1 cellular context compared by ENCODE assay signal in the genomic region with DNA sequence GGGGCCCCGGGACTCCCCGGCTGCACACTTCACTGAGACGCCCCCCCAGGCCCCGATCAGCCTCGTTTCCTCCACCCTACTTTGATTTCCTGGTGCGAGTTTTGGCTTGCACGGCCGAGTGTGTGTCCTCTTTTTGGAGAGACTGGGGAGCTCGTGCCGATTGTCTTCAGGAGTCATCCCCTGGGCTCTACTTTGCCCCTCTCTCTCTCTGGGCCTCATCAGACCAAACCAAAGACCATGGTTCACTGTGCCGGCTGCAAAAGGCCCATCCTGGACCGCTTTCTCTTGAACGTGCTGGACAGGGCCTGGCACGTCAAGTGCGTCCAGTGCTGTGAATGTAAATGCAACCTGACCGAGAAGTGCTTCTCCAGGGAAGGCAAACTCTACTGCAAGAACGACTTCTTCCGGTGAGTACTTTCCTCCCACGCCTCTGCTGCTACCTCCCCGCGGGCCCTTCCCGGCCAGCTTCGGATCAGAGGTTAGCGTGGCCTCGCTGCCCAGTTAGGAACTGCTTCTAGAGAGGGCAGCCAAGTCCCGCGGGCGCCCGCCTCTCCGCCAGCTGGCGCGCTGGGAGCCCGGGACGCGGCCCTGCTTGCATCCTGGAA.
TF ChIP-seq lines count a peak whose summit lies in the region.

No MANE protein-coding gene starts in this region.

TF ChIP-seq in HepG2, 621 proteins besides CTCF, POLR2A, EP300 and RAD21:
- no peak for TF ChIP-seq TAF1 (CRISPR knock-in tag; IDR thresholded peaks at IDR 0.05)
- TF ChIP-seq ZNF383 (CRISPR knock-in tag; IDR thresholded peaks at IDR 0.05; ENCODE audit: borderline replicate concordance): no peak
- TF ChIP-seq, protein P1, sequence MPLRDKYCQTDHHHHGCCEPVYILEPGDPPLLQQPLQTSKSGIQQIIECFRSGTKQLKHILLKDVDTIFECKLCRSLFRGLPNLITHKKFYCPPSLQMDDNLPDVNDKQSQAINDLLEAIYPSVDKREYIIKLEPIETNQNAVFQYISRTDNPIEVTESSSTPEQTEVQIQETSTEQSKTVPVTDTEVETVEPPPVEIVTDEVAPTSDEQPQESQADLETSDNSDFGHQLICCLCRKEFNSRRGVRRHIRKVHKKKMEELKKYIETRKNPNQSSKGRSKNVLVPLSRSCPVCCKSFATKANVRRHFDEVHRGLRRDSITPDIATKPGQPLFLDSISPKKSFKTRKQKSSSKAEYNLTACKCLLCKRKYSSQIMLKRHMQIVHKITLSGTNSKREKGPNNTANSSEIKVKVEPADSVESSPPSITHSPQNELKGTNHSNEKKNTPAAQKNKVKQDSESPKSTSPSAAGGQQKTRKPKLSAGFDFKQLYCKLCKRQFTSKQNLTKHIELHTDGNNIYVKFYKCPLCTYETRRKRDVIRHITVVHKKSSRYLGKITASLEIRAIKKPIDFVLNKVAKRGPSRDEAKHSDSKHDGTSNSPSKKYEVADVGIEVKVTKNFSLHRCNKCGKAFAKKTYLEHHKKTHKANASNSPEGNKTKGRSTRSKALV (CRISPR knock-in tag; IDR thresholded peaks at IDR 0.05): peak; percentile 69; the same call in 1 of the 2 replicates
- TF ChIP-seq ZNF430 (CRISPR knock-in tag; IDR thresholded peaks at IDR 0.05): no peak
- no peak for TF ChIP-seq RFXAP (CRISPR knock-in tag; IDR thresholded peaks at IDR 0.05; ENCODE audit: borderline replicate concordance)
- no peak for TF ChIP-seq ZNF883 (CRISPR knock-in tag; IDR thresholded peaks at IDR 0.05; ENCODE audit: not compliant biosample characterization)
- no peak for TF ChIP-seq ZNF10 (CRISPR knock-in tag; IDR thresholded peaks at IDR 0.05; ENCODE audit: borderline replicate concordance, low read depth)
- TF ChIP-seq ZNF124 (CRISPR knock-in tag; IDR thresholded peaks at IDR 0.05): no peak
- no peak for TF ChIP-seq ZNF354B (CRISPR knock-in tag; IDR thresholded peaks at IDR 0.05)
- TF ChIP-seq, protein P2, sequence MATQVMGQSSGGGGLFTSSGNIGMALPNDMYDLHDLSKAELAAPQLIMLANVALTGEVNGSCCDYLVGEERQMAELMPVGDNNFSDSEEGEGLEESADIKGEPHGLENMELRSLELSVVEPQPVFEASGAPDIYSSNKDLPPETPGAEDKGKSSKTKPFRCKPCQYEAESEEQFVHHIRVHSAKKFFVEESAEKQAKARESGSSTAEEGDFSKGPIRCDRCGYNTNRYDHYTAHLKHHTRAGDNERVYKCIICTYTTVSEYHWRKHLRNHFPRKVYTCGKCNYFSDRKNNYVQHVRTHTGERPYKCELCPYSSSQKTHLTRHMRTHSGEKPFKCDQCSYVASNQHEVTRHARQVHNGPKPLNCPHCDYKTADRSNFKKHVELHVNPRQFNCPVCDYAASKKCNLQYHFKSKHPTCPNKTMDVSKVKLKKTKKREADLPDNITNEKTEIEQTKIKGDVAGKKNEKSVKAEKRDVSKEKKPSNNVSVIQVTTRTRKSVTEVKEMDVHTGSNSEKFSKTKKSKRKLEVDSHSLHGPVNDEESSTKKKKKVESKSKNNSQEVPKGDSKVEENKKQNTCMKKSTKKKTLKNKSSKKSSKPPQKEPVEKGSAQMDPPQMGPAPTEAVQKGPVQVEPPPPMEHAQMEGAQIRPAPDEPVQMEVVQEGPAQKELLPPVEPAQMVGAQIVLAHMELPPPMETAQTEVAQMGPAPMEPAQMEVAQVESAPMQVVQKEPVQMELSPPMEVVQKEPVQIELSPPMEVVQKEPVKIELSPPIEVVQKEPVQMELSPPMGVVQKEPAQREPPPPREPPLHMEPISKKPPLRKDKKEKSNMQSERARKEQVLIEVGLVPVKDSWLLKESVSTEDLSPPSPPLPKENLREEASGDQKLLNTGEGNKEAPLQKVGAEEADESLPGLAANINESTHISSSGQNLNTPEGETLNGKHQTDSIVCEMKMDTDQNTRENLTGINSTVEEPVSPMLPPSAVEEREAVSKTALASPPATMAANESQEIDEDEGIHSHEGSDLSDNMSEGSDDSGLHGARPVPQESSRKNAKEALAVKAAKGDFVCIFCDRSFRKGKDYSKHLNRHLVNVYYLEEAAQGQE (IDR thresholded peaks at IDR 0.05; ENCODE audit: borderline replicate concordance in 1 of 2, low read depth in 1 of 2, low read length in 2 of 2): peak; percentile 13 to 63; a peak in 3 of 4 replicates
- no peak for TF ChIP-seq BRCA1 (CRISPR knock-in tag; IDR thresholded peaks at IDR 0.05)
- TF ChIP-seq RBM39 (IDR thresholded peaks at IDR 0.05; ENCODE audit: low read depth, low read length, poor library complexity, severe bottlenecking): peak; percentile 9
- TF ChIP-seq ZFP90 (CRISPR knock-in tag; IDR thresholded peaks at IDR 0.05; ENCODE audit: borderline replicate concordance): no peak
- TF ChIP-seq TOPORS (CRISPR knock-in tag; IDR thresholded peaks at IDR 0.05): no peak
- no peak for TF ChIP-seq ZMYM2 (CRISPR knock-in tag; IDR thresholded peaks at IDR 0.05)
- no peak for TF ChIP-seq NFKBIZ (CRISPR knock-in tag; IDR thresholded peaks at IDR 0.05)
- TF ChIP-seq JDP2 (CRISPR knock-in tag; IDR thresholded peaks at IDR 0.05; ENCODE audit: borderline replicate concordance): no peak
- TF ChIP-seq FLYWCH1 (CRISPR knock-in tag; IDR thresholded peaks at IDR 0.05): no peak
- TF ChIP-seq, protein P3, sequence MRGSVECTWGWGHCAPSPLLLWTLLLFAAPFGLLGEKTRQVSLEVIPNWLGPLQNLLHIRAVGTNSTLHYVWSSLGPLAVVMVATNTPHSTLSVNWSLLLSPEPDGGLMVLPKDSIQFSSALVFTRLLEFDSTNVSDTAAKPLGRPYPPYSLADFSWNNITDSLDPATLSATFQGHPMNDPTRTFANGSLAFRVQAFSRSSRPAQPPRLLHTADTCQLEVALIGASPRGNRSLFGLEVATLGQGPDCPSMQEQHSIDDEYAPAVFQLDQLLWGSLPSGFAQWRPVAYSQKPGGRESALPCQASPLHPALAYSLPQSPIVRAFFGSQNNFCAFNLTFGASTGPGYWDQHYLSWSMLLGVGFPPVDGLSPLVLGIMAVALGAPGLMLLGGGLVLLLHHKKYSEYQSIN (CRISPR knock-in tag; IDR thresholded peaks at IDR 0.05; ENCODE audit: borderline replicate concordance): no peak
- no peak for TF ChIP-seq LCORL (IDR thresholded peaks at IDR 0.05)
- TF ChIP-seq LCORL (CRISPR knock-in tag; IDR thresholded peaks at IDR 0.05): no peak
- no peak for TF ChIP-seq KDM4B (CRISPR knock-in tag; IDR thresholded peaks at IDR 0.05)
- TF ChIP-seq, protein P4, sequence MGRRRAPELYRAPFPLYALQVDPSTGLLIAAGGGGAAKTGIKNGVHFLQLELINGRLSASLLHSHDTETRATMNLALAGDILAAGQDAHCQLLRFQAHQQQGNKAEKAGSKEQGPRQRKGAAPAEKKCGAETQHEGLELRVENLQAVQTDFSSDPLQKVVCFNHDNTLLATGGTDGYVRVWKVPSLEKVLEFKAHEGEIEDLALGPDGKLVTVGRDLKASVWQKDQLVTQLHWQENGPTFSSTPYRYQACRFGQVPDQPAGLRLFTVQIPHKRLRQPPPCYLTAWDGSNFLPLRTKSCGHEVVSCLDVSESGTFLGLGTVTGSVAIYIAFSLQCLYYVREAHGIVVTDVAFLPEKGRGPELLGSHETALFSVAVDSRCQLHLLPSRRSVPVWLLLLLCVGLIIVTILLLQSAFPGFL (CRISPR knock-in tag; IDR thresholded peaks at IDR 0.05): no peak
- no peak for TF ChIP-seq ZNF556 (CRISPR knock-in tag; IDR thresholded peaks at IDR 0.05; ENCODE audit: borderline replicate concordance)
- no peak for TF ChIP-seq MEIS2 (CRISPR knock-in tag; IDR thresholded peaks at IDR 0.05)
- TF ChIP-seq, protein P5, sequence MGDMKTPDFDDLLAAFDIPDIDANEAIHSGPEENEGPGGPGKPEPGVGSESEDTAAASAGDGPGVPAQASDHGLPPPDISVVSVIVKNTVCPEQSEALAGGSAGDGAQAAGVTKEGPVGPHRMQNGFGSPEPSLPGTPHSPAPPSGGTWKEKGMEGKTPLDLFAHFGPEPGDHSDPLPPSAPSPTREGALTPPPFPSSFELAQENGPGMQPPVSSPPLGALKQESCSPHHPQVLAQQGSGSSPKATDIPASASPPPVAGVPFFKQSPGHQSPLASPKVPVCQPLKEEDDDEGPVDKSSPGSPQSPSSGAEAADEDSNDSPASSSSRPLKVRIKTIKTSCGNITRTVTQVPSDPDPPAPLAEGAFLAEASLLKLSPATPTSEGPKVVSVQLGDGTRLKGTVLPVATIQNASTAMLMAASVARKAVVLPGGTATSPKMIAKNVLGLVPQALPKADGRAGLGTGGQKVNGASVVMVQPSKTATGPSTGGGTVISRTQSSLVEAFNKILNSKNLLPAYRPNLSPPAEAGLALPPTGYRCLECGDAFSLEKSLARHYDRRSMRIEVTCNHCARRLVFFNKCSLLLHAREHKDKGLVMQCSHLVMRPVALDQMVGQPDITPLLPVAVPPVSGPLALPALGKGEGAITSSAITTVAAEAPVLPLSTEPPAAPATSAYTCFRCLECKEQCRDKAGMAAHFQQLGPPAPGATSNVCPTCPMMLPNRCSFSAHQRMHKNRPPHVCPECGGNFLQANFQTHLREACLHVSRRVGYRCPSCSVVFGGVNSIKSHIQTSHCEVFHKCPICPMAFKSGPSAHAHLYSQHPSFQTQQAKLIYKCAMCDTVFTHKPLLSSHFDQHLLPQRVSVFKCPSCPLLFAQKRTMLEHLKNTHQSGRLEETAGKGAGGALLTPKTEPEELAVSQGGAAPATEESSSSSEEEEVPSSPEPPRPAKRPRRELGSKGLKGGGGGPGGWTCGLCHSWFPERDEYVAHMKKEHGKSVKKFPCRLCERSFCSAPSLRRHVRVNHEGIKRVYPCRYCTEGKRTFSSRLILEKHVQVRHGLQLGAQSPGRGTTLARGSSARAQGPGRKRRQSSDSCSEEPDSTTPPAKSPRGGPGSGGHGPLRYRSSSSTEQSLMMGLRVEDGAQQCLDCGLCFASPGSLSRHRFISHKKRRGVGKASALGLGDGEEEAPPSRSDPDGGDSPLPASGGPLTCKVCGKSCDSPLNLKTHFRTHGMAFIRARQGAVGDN (CRISPR knock-in tag; IDR thresholded peaks at IDR 0.05): peak; percentile 31; the same call in 1 of the 2 replicates
